14 cellular contexts compared by ENCODE assay signal in the genomic region with DNA sequence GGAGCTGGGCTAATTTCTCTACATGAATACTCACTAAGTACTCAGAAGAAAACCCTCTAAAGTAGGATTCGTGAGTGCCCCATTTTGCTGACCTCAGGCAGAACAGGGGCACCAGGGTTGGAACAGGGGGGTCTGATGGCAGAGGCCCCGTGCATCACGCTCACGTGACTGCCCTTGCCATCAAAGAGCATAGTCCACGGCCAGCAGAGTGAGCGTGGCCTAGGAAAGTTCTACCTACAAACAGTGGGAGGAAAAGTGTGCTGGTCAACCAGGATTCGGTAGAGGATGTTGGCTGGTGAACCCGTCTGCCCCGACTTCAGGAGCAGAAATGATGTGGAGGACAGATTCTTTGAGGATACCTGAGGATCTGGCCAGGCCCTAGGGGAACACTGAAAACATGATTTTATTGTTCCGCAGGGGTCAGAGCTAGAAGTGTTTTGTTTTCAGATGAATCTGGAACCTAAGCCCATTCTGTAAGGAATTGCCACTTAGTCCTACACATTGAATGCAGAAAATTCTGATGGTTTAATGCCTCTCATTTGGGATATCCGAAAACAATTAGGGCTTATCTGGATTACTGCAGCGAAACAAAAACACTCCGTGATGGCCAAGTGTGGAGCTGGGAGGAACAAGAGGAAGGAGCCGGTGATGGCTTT.
DNase-seq lines count a peak whose midpoint lies in the region; ATAC-seq, FAIRE-seq and TF ChIP-seq lines count a peak whose summit lies in the region.
"Had no signal": no experiment of that assay in that cellular context is flagged by ENCODE, and none has a peak within 500 bp of the region (broad histone marks: within the 10 kb centered on the region; RNA-seq: fewer than 3 reads in every experiment).

No MANE protein-coding gene starts in this region.

- no peak for TF ChIP-seq RAD21 in A549 (conservative IDR thresholded peaks at IDR 0.05 in 1 of 2, IDR thresholded peaks at IDR 0.05 in 1 of 2)

- H3K9ac ChIP-seq in Karpas-422 (ENCODE audit: low read length) = no peak overlapping the region

- no peaks in the 10 kb centered on the region for H3K36me3 ChIP-seq in Panc1 (ENCODE audit: control insufficient read depth, insufficient read depth, low read length)
- H3K36me3 ChIP-seq in muscle layer of duodenum (ENCODE audit: control insufficient read depth in 1 of 2, insufficient read depth in 2 of 2, low read length in 2 of 2) = no peaks in the 10 kb centered on the region
- no peaks in the 10 kb centered on the region for H3K36me3 ChIP-seq in Karpas-422 (ENCODE audit: insufficient read depth, low read length)
- H3K36me3 ChIP-seq: vagina had no signal

- no TSS peak for BruUV-seq in Panc1 (replicated peaks; lab: Mats Ljungman, UMichigan)

- H4K20me1 ChIP-seq in Karpas-422 (ENCODE audit: insufficient read depth, low read depth, low read length) = no peaks in the 10 kb centered on the region

- H3K4me3 Mint-ChIP-seq in activated naive CD4-positive, alpha-beta T cell treated with anti-CD3 and anti-CD28 coated beads for 36 hours = no peak overlapping the region
- H3K4me3 Mint-ChIP-seq: CD4-positive, alpha-beta memory T cell had no signal

- H3K4me2 ChIP-seq in A549 = peak overlapping the region; percentile 82
- no peak overlapping the region for H3K4me2 ChIP-seq in Karpas-422 (ENCODE audit: low read depth, low read length, poor library complexity, severe bottlenecking)

- H3K27ac Mint-ChIP-seq in activated naive CD4-positive, alpha-beta T cell treated with anti-CD3 and anti-CD28 coated beads for 36 hours = no peak overlapping the region

- peak; percentile 2 to 3; a peak in 3 of 6 replicates for ATAC-seq in A549
- ATAC-seq in Panc1 = peak; percentile 40
- ATAC-seq in GM19395 (IDR thresholded peaks at IDR 0.05; ENCODE audit: unreplicated experiment) = no peak

- in situ Hi-C loops in Panc1 (cut with HindIII; ENCODE audit: low pct_unique_long_range_greater_than_20kb, low sequenced_read_pairs) = no loop called here

- no peak overlapping the region for H2AFZ ChIP-seq in Karpas-422 (ENCODE audit: low read length)

- H3K9me3 ChIP-seq in A549 (no peaks in the 10 kb centered on the region), Panc1 (ENCODE audit: control insufficient read depth, insufficient read depth, low read depth, low read length) (no peaks in the 10 kb centered on the region), muscle layer of duodenum (ENCODE audit: control insufficient read depth in 1 of 2, low read length in 2 of 2) (no peaks in the 10 kb centered on the region), Karpas-422 (ENCODE audit: low read length) (no peaks in the 10 kb centered on the region)
- H3K9me3 ChIP-seq: vagina had no signal

- POLR2A ChIA-PET in A549 (lab: Yijun Ruan, JAX) (interaction anchor here (1.5 kb wide), 2 partner anchors 11 to 90 kb away, joined by 4 to 7 read pairs; no protein-coding TSS in a partner anchor), Panc1 (lab: Charles Lee) (interaction anchor here (0.6 kb wide), 1 partner anchor 87 kb away, joined by 3 read pairs; no protein-coding TSS in a partner anchor)

- TF ChIP-seq EP300 in A549 (IDR thresholded peaks at IDR 0.05) = no peak

- peak in 1 of 2 experiments; percentile 31 for DNase-seq in A549 (ENCODE audit: low read depth in 1 of 2, low spot score in 1 of 2)
- DNase-seq in Panc1 (ENCODE audit: low read depth, low spot score) = no peak
- no peak for DNase-seq in epithelial cell of prostate (ENCODE audit: low read depth, low spot score)
- no peak for DNase-seq in activated naive CD4-positive, alpha-beta T cell treated with anti-CD3 and anti-CD28 coated beads for 36 hours
- DNase-seq in Karpas-422 = no peak
- no peak for DNase-seq in substantia nigra (lab: John Stamatoyannopoulos, UW)
- DNase-seq: CD4-positive, alpha-beta memory T cell; MM.1S; NCI-H748 treated with DMSO at 0.1 percent for 48 hours; T-helper 9 cell had no signal

- H3K36me3 Mint-ChIP-seq in activated naive CD4-positive, alpha-beta T cell treated with anti-CD3 and anti-CD28 coated beads for 36 hours (ENCODE audit: low read depth) = no peaks in the 10 kb centered on the region
- H3K36me3 Mint-ChIP-seq: CD4-positive, alpha-beta memory T cell had no signal

- H3K9me2 ChIP-seq in Karpas-422 (replicated peaks; ENCODE audit: insufficient read depth, low read length) = no peaks in the 10 kb centered on the region

- no peaks in the 10 kb centered on the region for H3K4me1 Mint-ChIP-seq in activated naive CD4-positive, alpha-beta T cell treated with anti-CD3 and anti-CD28 coated beads for 36 hours (ENCODE audit: low read depth)
- H3K4me1 Mint-ChIP-seq: CD4-positive, alpha-beta memory T cell had no signal

- no peak for TF ChIP-seq CTCF in A549 (IDR thresholded peaks at IDR 0.05)
- no peak for TF ChIP-seq CTCF in Panc1 (IDR thresholded peaks at IDR 0.05)

- peaks cover 1% of the 10 kb centered on the region for H3K9me3 Mint-ChIP-seq in activated naive CD4-positive, alpha-beta T cell treated with anti-CD3 and anti-CD28 coated beads for 36 hours

- WGBS in A549 (ENCODE audit: missing lambda C conversion rate) = 64% methylated on average over 14 of the region's 14 CpGs

- intact Hi-C loops in Panc1 (cut with micrococcal nuclease; ENCODE audit: unreplicated experiment) = no loop called here
- intact Hi-C loops in activated naive CD4-positive, alpha-beta T cell treated with anti-CD3 and anti-CD28 coated beads for 36 hours (cut with micrococcal nuclease) = no loop called here

- H3K27me3 Mint-ChIP-seq in activated naive CD4-positive, alpha-beta T cell treated with anti-CD3 and anti-CD28 coated beads for 36 hours (ENCODE audit: low read depth) = peaks cover 3% of the 10 kb centered on the region

- no peaks in the 10 kb centered on the region for H3K79me2 ChIP-seq in Karpas-422 (ENCODE audit: low read length)

- H3K4me3 ChIP-seq in A549 (0 out of 3 replicates have a peak overlapping the region, but pooled peaks have one; percentile 7), Panc1 (ENCODE audit: low read depth in 2 of 2, low read length in 2 of 2) (peak overlapping the region in 1 of 2 experiments; percentile 6; a peak in 3 of 4 replicates), muscle layer of duodenum (ENCODE audit: low read depth in 1 of 2, low read length in 2 of 2) (no peak overlapping the region), Karpas-422 (ENCODE audit: low read length) (no peak overlapping the region)
- H3K4me3 ChIP-seq: SK-N-MC, vagina had no signal

- no peaks in the 10 kb centered on the region for H3K27me3 ChIP-seq in Panc1 (ENCODE audit: control insufficient read depth, insufficient read depth, low read length)
- no peaks in the 10 kb centered on the region for H3K27me3 ChIP-seq in muscle layer of duodenum (ENCODE audit: low read depth, low read length)
- H3K27me3 ChIP-seq in Karpas-422 (ENCODE audit: low read length) = no peaks in the 10 kb centered on the region
- H3K27me3 ChIP-seq: vagina had no signal

- CTCF ChIA-PET in A549 (lab: Yijun Ruan, JAX) = interaction anchor here (0.8 to 2.0 kb wide), 6 partner anchors 12 to 205 kb away, joined by 3 to 8 read pairs (median 4); no protein-coding TSS in a partner anchor
- CTCF ChIA-PET in Panc1 (lab: Charles Lee) = no interaction called here
- CTCF ChIA-PET in activated naive CD4-positive, alpha-beta T cell treated with anti-CD3 and anti-CD28 coated beads for 36 hours (lab: Charles Lee) = no interaction called here

- H3K27ac ChIP-seq in A549 (peak overlapping the region; percentile 89 to 96), Panc1 (ENCODE audit: low read length) (peak overlapping the region; percentile 98), epithelial cell of prostate (peak overlapping the region; percentile 91), muscle layer of duodenum (ENCODE audit: low read length) (peak overlapping the region; percentile 8), Karpas-422 (ENCODE audit: low read length) (no peak overlapping the region), substantia nigra (ENCODE audit: low read depth, low read length, poor library complexity, severe bottlenecking) (no peak overlapping the region)
- H3K27ac ChIP-seq: SK-N-MC, vagina had no signal

- H3K4me1 ChIP-seq in A549 = peaks cover 34% of the 10 kb centered on the region
- peaks cover 24% of the 10 kb centered on the region for H3K4me1 ChIP-seq in Panc1 (ENCODE audit: control insufficient read depth, insufficient read depth, low read length)
- H3K4me1 ChIP-seq in muscle layer of duodenum (ENCODE audit: control insufficient read depth in 1 of 2, insufficient read depth in 2 of 2, low read length in 2 of 2) = no peaks in the 10 kb centered on the region
- H3K4me1 ChIP-seq in Karpas-422 (ENCODE audit: low read length) = no peaks in the 10 kb centered on the region
- H3K4me1 ChIP-seq: vagina had no signal

- no peak for TF ChIP-seq POLR2A in A549 (IDR thresholded peaks at IDR 0.05; ENCODE audit: low read length)

- no peak for FAIRE-seq in A549 (lab: Jason Lieb, UNC)

TF ChIP-seq in A549, 52 proteins besides CTCF, POLR2A, EP300 and RAD21:
- TF ChIP-seq, protein P1, sequence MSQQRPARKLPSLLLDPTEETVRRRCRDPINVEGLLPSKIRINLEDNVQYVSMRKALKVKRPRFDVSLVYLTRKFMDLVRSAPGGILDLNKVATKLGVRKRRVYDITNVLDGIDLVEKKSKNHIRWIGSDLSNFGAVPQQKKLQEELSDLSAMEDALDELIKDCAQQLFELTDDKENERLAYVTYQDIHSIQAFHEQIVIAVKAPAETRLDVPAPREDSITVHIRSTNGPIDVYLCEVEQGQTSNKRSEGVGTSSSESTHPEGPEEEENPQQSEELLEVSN (IDR thresholded peaks at IDR 0.05; ENCODE audit: borderline replicate concordance, low read depth) = no peak
- TF ChIP-seq ZSCAN20 (CRISPR knock-in tag; IDR thresholded peaks at IDR 0.05) = no peak
- TF ChIP-seq MAFK (IDR thresholded peaks at IDR 0.05; ENCODE audit: partially characterized antibody) = peak; percentile 55

Comparison
In these comparisons a context has a peak if more than half of its experiments do, and no peak if none do; other contexts are left out.
1. H3K27ac ChIP-seq: peak in A549 (2 of 2), Panc1 (single experiment), epithelial cell of prostate (single experiment) and muscle layer of duodenum (single experiment); none in Karpas-422 (single experiment) and substantia nigra (single experiment).